29 cellular contexts compared by ENCODE assay signal in the genomic region with DNA sequence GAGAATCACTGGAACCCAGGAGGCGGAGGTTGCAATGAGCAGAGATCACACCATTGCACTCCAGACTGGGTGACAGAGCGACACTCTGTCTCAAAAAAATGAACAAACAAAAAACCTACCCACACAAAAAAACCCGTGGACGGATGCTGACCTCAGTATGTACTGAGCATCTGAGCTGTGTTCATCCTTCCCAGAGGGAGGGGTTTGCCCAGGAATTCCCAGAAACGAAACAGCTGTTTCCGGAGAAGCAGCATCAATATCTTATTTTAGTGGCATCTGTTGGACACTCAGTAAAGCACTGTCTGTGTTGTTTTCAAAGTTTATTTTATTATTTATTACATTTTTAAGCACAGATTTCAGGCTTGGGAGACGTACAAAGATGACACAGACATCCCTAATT.
"Had no signal": no experiment of that assay in that cellular context is flagged by ENCODE, and none has a peak within 500 bp of the region (broad histone marks: within the 10 kb centered on the region; RNA-seq: fewer than 3 reads in every experiment).

No MANE protein-coding gene starts in this region.

- H3K27ac ChIP-seq: colonic mucosa, epithelial cell of prostate, foreskin keratinocyte, gastroesophageal sphincter, heart left ventricle, hepatocyte, prostate gland, sigmoid colon, skin epidermis, spleen, thoracic aorta, tibial nerve, upper lobe of right lung, uterus had no signal

- H2AFZ ChIP-seq: hepatocyte had no signal

- H3K36me3 ChIP-seq: colonic mucosa, gastroesophageal sphincter, heart left ventricle, prostate gland, sigmoid colon, spleen, thoracic aorta, upper lobe of right lung, uterus had no signal

- H3K4me3 ChIP-seq: colonic mucosa, gastroesophageal sphincter, heart left ventricle, hepatocyte, mucosa of descending colon, prostate gland, sigmoid colon, skin epidermis, spleen, thoracic aorta, tibial nerve, upper lobe of right lung, uterus had no signal

- ATAC-seq: esophagus mucosa; foreskin keratinocyte; gastroesophageal sphincter; left lobe of liver; mucosa of descending colon; naive thymus-derived CD8-positive, alpha-beta T cell; right cardiac atrium; stimulated activated memory B cell treated with anti-CD40 and anti-IgM and Interleukin-4, amounts not matched to agents 10 μg/mL and 1 μg/mL and 100 μg/mL, for 72 hours; stimulated activated naive CD8-positive, alpha-beta T cell treated with anti-CD3 and anti-CD28 coated beads, Interleukin-15, Interleukin-2, amounts not matched to agents 100 U/mL and 50 U/mL, for 24 hours; upper lobe of right lung had no signal

- H3K27me3 ChIP-seq: colonic mucosa, foreskin keratinocyte, gastroesophageal sphincter, heart left ventricle, hepatocyte, sigmoid colon, spleen, tibial nerve, upper lobe of right lung, uterus had no signal

- H3K4me1 ChIP-seq: colonic mucosa, foreskin keratinocyte, gastroesophageal sphincter, heart left ventricle, prostate gland, sigmoid colon, spleen, tibial nerve, upper lobe of right lung, uterus had no signal

- DNase-seq: colonic mucosa; effector CD8-positive, alpha-beta T cell; endodermal cell; foreskin keratinocyte; heart left ventricle; kidney; mesenchymal stem cell; mucosa of descending colon; naive thymus-derived CD8-positive, alpha-beta T cell; nephron progenitor cell; nucleus accumbens; right cardiac atrium; sigmoid colon; spleen; stimulated activated CD4-positive, alpha-beta T cell treated with anti-CD3 and anti-CD28 coated beads, Interleukin-4, amount 100 ng/mL, for 4 hours; stimulated activated naive CD8-positive, alpha-beta T cell treated with anti-CD3 and anti-CD28 coated beads, Interleukin-15, Interleukin-2, amounts not matched to agents 100 U/mL and 50 U/mL, for 24 hours; substantia nigra; upper lobe of right lung; uterus had no signal

- H3K79me2 ChIP-seq: hepatocyte had no signal

- H3K4me2 ChIP-seq: hepatocyte had no signal

- H3K9me3 ChIP-seq: colonic mucosa, gastroesophageal sphincter, heart left ventricle, mucosa of descending colon, prostate gland, sigmoid colon, spleen, thoracic aorta, tibial nerve, upper lobe of right lung, uterus had no signal
